Comparison of ENCODE assay signal across 8 cellular contexts in genomic region chr9:69421908-69422801, GRCh38.
A peak's percentile ranks its signal among the peaks of the same experiment; 100 is the strongest.
DNase-seq lines count a peak whose midpoint lies in the region; ATAC-seq and TF ChIP-seq lines count a peak whose summit lies in the region.

No MANE protein-coding gene starts in this region.

- H2AFZ ChIP-seq in IMR-90 (replicated peaks; ENCODE audit: low read length, poor library complexity) (peak overlapping the region; percentile 83), OCI-LY7 (ENCODE audit: low read length) (no peak overlapping the region)

- H3K79me1 ChIP-seq in IMR-90 (ENCODE audit: low read depth in 1 of 2, low read length in 2 of 2) = no peaks in the 10 kb centered on the region

- H3K4me3 ChIP-seq in IMR-90 (ENCODE audit: insufficient read depth, low read depth, low read length) (no peak overlapping the region), OCI-LY7 (ENCODE audit: low read depth, low read length, poor library complexity, severe bottlenecking) (no peak overlapping the region), gastroesophageal sphincter (no peak overlapping the region)

- H2BK5ac ChIP-seq in IMR-90 (ENCODE audit: low read depth, low read length, poor library complexity, severe bottlenecking) = no peak overlapping the region

- no TSS peak for BruUV-seq in IMR-90 (replicated peaks; lab: Mats Ljungman, UMichigan)
- no TSS peak for BruUV-seq in OCI-LY7 (replicated peaks; lab: Mats Ljungman, UMichigan)

- H4K20me1 ChIP-seq in IMR-90 (ENCODE audit: insufficient read depth, low read length) = no peaks in the 10 kb centered on the region
- no peaks in the 10 kb centered on the region for H4K20me1 ChIP-seq in OCI-LY7 (ENCODE audit: insufficient read depth, low read length)

- no peak overlapping the region for H4K5ac ChIP-seq in IMR-90 (ENCODE audit: low read depth, low read length)

- DNase-seq in A172 (ENCODE audit: low spot score) = peak; percentile 68
- peak; percentile 59 for DNase-seq in IMR-90
- peak; percentile 54 for DNase-seq in OCI-LY7 (ENCODE audit: low spot score)
- peak; percentile 30 for DNase-seq in activated gamma-delta T cell treated with anti-CD3 and anti-CD28 coated beads, Interleukin-2, amount 50 U/mL, for 16 hours (ENCODE audit: low read depth)
- no peak for DNase-seq in omental fat pad (ENCODE audit: low spot score)
- DNase-seq in GOT3 (lab: John Stamatoyannopoulos, UW) = no peak

- H2BK120ac ChIP-seq in IMR-90 (ENCODE audit: low read depth, low read length) = no peak overlapping the region

- no peak overlapping the region for H2BK20ac ChIP-seq in IMR-90 (ENCODE audit: low read depth, low read length)

- TF ChIP-seq POLR2A in IMR-90 (IDR thresholded peaks at IDR 0.05; ENCODE audit: low read depth, low read length) (0 out of 2 replicates have a peak, but pooled peaks have one; percentile 31), gastroesophageal sphincter (IDR thresholded peaks at IDR 0.05) (no peak)

- no peak overlapping the region for H3K18ac ChIP-seq in IMR-90 (ENCODE audit: low read depth, low read length)

- no peak for TF ChIP-seq EP300 in gastroesophageal sphincter (IDR thresholded peaks at IDR 0.05)

- ATAC-seq in IMR-90 (ENCODE audit: low read depth) (peak; percentile 86), gastroesophageal sphincter (peak; percentile 55), omental fat pad (ENCODE audit: low FRiP score) (peak; percentile 84)

- H3K4ac ChIP-seq in IMR-90 (ENCODE audit: low read depth, low read length) = no peak overlapping the region

- H3K9me1 ChIP-seq in IMR-90 (ENCODE audit: insufficient read depth, low read length) = no peaks in the 10 kb centered on the region

- H2AK5ac ChIP-seq in IMR-90 (ENCODE audit: low read depth, low read length) = no peak overlapping the region

- H3K9ac ChIP-seq in IMR-90 (ENCODE audit: low read depth, low read length) = no peak overlapping the region

- peak; percentile 97 for TF ChIP-seq RAD21 in IMR-90 (IDR thresholded peaks at IDR 0.05; ENCODE audit: low read length)

- no peak overlapping the region for H3K4me2 ChIP-seq in IMR-90 (ENCODE audit: low read depth, low read length)
- no peak overlapping the region for H3K4me2 ChIP-seq in OCI-LY7 (ENCODE audit: low read length)

- no peak overlapping the region for H3K23ac ChIP-seq in IMR-90 (ENCODE audit: low read depth, low read length)

- WGBS in IMR-90 (ENCODE audit: extremely low coverage in 2 of 2, insufficient read length in 1 of 2), 2 experiments = 100% methylated on average over 4 of the region's 16 CpGs; no CpG with 5 or more reads in 1 of the 2 experiments
- 18 to 67% methylated on average over 4 to 8 of the region's 16 CpGs for WGBS in gastroesophageal sphincter (ENCODE audit: low coverage in 1 of 2), 2 donors

- in situ Hi-C loops in IMR-90 (cut with MboI; ENCODE audit: low sequenced_read_pairs) = loop anchor here (5.0 to 25.0 kb wide), 4 partner anchors 130 to 803 kb away; no protein-coding TSS in a partner anchor

- dilution Hi-C loops in IMR-90 (cut with HindIII; ENCODE audit: low sequenced_read_pairs, unreplicated experiment) = no loop called here

- no peak overlapping the region for H2BK15ac ChIP-seq in IMR-90 (ENCODE audit: low read depth, low read length)

- H3K27me3 ChIP-seq in IMR-90 (ENCODE audit: control insufficient read depth, insufficient read depth, low read length) (no peaks in the 10 kb centered on the region; the same call in 1 of the 2 replicates), gastroesophageal sphincter (no peaks in the 10 kb centered on the region)

- no peak overlapping the region for H4K8ac ChIP-seq in IMR-90 (ENCODE audit: low read depth in 2 of 2, low read length in 2 of 2)

- no peaks in the 10 kb centered on the region for H3K79me2 ChIP-seq in OCI-LY7 (ENCODE audit: insufficient read depth, low read depth, low read length)

- H3K4me1 ChIP-seq in IMR-90 (ENCODE audit: control insufficient read depth, insufficient read depth, low read length) (no peaks in the 10 kb centered on the region), OCI-LY7 (ENCODE audit: insufficient read depth, low read length, poor library complexity, severe bottlenecking) (no peaks in the 10 kb centered on the region), gastroesophageal sphincter (no peaks in the 10 kb centered on the region)

- intact Hi-C loops in IMR-90 (cut with micrococcal nuclease) (loop anchor here (2.0 to 10.0 kb wide), 7 partner anchors 127 to 805 kb away; partner anchors contain the start of gene APBA1), OCI-LY7 (cut with micrococcal nuclease; ENCODE audit: unreplicated experiment) (loop anchor here (5.0 kb wide), 2 partner anchors 125 to 455 kb away; no protein-coding TSS in a partner anchor)

- peak overlapping the region; percentile 52 for H2AK9ac ChIP-seq in IMR-90 (replicated peaks; ENCODE audit: low read depth, low read length, poor library complexity)

- no peaks in the 10 kb centered on the region for H3K9me3 ChIP-seq in IMR-90 (ENCODE audit: control insufficient read depth, insufficient read depth, low read length)
- no peaks in the 10 kb centered on the region for H3K9me3 ChIP-seq in OCI-LY7 (ENCODE audit: low read length)
- no peaks in the 10 kb centered on the region for H3K9me3 ChIP-seq in gastroesophageal sphincter

- H3K14ac ChIP-seq in IMR-90 (replicated peaks; ENCODE audit: low read depth, low read length) = no peak overlapping the region

- H4K91ac ChIP-seq in IMR-90 (ENCODE audit: insufficient read depth, low read depth, low read length) = no peak overlapping the region

- H3K56ac ChIP-seq in IMR-90 (ENCODE audit: extremely low read depth, insufficient read depth, low read length) = no peak overlapping the region

- POLR2A ChIA-PET in IMR-90 (lab: Charles Lee; ENCODE audit: unreplicated experiment) (no interaction called here), OCI-LY7 (lab: Charles Lee) (interaction anchor here (0.6 kb wide), 1 partner anchor 942 kb away, joined by 3 read pairs; no protein-coding TSS in a partner anchor)

- TF ChIP-seq CTCF in GM12873 (IDR thresholded peaks at IDR 0.05; ENCODE audit: insufficient read depth, low read depth, low read length, missing control alignments) (peak; percentile 73), IMR-90 (conservative IDR thresholded peaks at IDR 0.05; ENCODE audit: low read depth, low read length) (peak; percentile 87), OCI-LY7 (conservative IDR thresholded peaks at IDR 0.05; ENCODE audit: low read length) (peak; percentile 89), gastroesophageal sphincter (IDR thresholded peaks at IDR 0.05) (peak; percentile 71 to 87 (median 82)), omental fat pad (IDR thresholded peaks at IDR 0.05) (peak in 1 of 3 donors; percentile 49)

- H3K36me3 ChIP-seq in IMR-90 (ENCODE audit: control insufficient read depth, insufficient read depth, low read length) (no peaks in the 10 kb centered on the region), OCI-LY7 (ENCODE audit: insufficient read depth, low read length) (no peaks in the 10 kb centered on the region), gastroesophageal sphincter (no peaks in the 10 kb centered on the region)

- no peaks in the 10 kb centered on the region for H3K9me2 ChIP-seq in OCI-LY7 (ENCODE audit: insufficient read depth, low read length)

- H3K27ac ChIP-seq in IMR-90 (ENCODE audit: insufficient read depth, low read length) (no peak overlapping the region), OCI-LY7 (ENCODE audit: low read depth, low read length, poor library complexity, severe bottlenecking) (no peak overlapping the region), gastroesophageal sphincter (no peak overlapping the region)

- CTCF ChIA-PET in IMR-90 (lab: Yijun Ruan, JAX) = interaction anchor here (0.6 to 2.9 kb wide), 9 partner anchors 11 to 500 kb away, joined by 3 to 17 read pairs (median 3); no protein-coding TSS in a partner anchor
- CTCF ChIA-PET in OCI-LY7 (lab: Charles Lee; ENCODE audit: unreplicated experiment) = interaction anchor here (0.6 kb wide), 1 partner anchor 382 kb away, joined by 3 read pairs; no protein-coding TSS in a partner anchor

TF ChIP-seq in IMR-90, 13 proteins besides CTCF, POLR2A, EP300 and RAD21:
- TF ChIP-seq USF2 (IDR thresholded peaks at IDR 0.05; ENCODE audit: low read depth, low read length) (no peak), MXI1 (IDR thresholded peaks at IDR 0.05; ENCODE audit: borderline replicate concordance, low read depth, low read length) (no peak), NFE2L2 (IDR thresholded peaks at IDR 0.05; ENCODE audit: low read depth, low read length) (no peak), MAZ (IDR thresholded peaks at IDR 0.05; ENCODE audit: borderline replicate concordance, low read depth, low read length) (peak; percentile 63), SMC3 (IDR thresholded peaks at IDR 0.05; ENCODE audit: low read depth, low read length) (peak; percentile 95), CEBPB (IDR thresholded peaks at IDR 0.05; ENCODE audit: low read depth, low read length) (no peak)
- TF ChIP-seq, protein P1, sequence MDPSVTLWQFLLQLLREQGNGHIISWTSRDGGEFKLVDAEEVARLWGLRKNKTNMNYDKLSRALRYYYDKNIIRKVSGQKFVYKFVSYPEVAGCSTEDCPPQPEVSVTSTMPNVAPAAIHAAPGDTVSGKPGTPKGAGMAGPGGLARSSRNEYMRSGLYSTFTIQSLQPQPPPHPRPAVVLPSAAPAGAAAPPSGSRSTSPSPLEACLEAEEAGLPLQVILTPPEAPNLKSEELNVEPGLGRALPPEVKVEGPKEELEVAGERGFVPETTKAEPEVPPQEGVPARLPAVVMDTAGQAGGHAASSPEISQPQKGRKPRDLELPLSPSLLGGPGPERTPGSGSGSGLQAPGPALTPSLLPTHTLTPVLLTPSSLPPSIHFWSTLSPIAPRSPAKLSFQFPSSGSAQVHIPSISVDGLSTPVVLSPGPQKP (IDR thresholded peaks at IDR 0.05; ENCODE audit: borderline replicate concordance, low read depth, low read length) = no peak
TF ChIP-seq in IMR-90: peak in this region for 2.

Comparison
In these comparisons a context has a peak if more than half of its experiments do, and no peak if none do; other contexts are left out.
1. DNase-seq: peak in A172 (single experiment), IMR-90 (single experiment), OCI-LY7 (single experiment) and activated gamma-delta T cell treated with anti-CD3 and anti-CD28 coated beads, Interleukin-2, amount 50 U/mL, for 16 hours (single experiment); none in omental fat pad (single experiment) and GOT3 (single experiment).
2. Peak in every context shown above with its lines, with median percentiles within 50 percentile points of each other: ATAC-seq.